In genomic region chr1:107976431-107977215, GRCh38 we compare ENCODE assay signal across 23 cellular contexts. TPM values are rescaled to one million over a fixed set of nuclear protein-coding genes. Genes with fewer than 3 reads are reported as not detected.
A peak's percentile ranks its signal among the peaks of the same experiment; 100 is the strongest.
DNase-seq lines count a peak whose midpoint lies in the region; ATAC-seq lines count a peak whose summit lies in the region.
"Had no signal": no experiment of that assay in that cellular context is flagged by ENCODE, and none has a peak within 500 bp of the region (broad histone marks: within the 10 kb centered on the region; RNA-seq: fewer than 3 reads in every experiment).

No MANE protein-coding gene starts in this region.

- peak; percentile 71 for ATAC-seq in activated CD4-positive, alpha-beta T cell treated with anti-CD3 and anti-CD28 coated beads for 36 hours
- no peak for ATAC-seq in GM19397 (IDR thresholded peaks at IDR 0.05; ENCODE audit: unreplicated experiment)
- ATAC-seq in activated CD8-positive, alpha-beta memory T cell treated with anti-CD3 and anti-CD28 coated beads, Interleukin-2, amount 10 ng/mL, durations not matched to agents 7 days and 5 days, result no peak
- ATAC-seq: A549, heart left ventricle, psoas muscle had no signal

- POLR2A ChIA-PET in activated CD4-positive, alpha-beta T cell treated with anti-CD3 and anti-CD28 coated beads for 36 hours (lab: Charles Lee), result no interaction called here

- H3K4me1 Mint-ChIP-seq in activated CD4-positive, alpha-beta T cell treated with anti-CD3 and anti-CD28 coated beads for 36 hours, result peaks cover 13% of the 10 kb centered on the region
- H3K4me1 Mint-ChIP-seq in activated CD8-positive, alpha-beta memory T cell treated with anti-CD3 and anti-CD28 coated beads, Interleukin-2, amount 10 ng/mL, durations not matched to agents 7 days and 5 days, result peaks cover 12% of the 10 kb centered on the region

- H3K27me3 Mint-ChIP-seq in activated CD4-positive, alpha-beta T cell treated with anti-CD3 and anti-CD28 coated beads for 36 hours, result peaks cover 3% of the 10 kb centered on the region
- peaks cover 15% of the 10 kb centered on the region for H3K27me3 Mint-ChIP-seq in activated CD8-positive, alpha-beta memory T cell treated with anti-CD3 and anti-CD28 coated beads, Interleukin-2, amount 10 ng/mL, durations not matched to agents 7 days and 5 days
- H3K27me3 Mint-ChIP-seq: activated B cell treated with CpG ODN at 0.5 μM for 24 hours had no signal

- H3K4me3 Mint-ChIP-seq in activated CD4-positive, alpha-beta T cell treated with anti-CD3 and anti-CD28 coated beads for 36 hours, result no peak overlapping the region
- no peak overlapping the region for H3K4me3 Mint-ChIP-seq in activated CD8-positive, alpha-beta memory T cell treated with anti-CD3 and anti-CD28 coated beads, Interleukin-2, amount 10 ng/mL, durations not matched to agents 7 days and 5 days
- H3K4me3 Mint-ChIP-seq: activated B cell treated with CpG ODN at 0.5 μM for 24 hours; activated T-cell treated with anti-CD3 and anti-CD28 coated beads, Interleukin-2, amount 50 U/mL, for 4 hours; nephron progenitor cell; T-helper 1 cell treated with Interleukin-12 subunit alpha and Interleukin-12 subunit beta and Interleukin-4 antibody, amounts not matched to agents 30 μg/mL and 1 μg/mL, for 36 hours had no signal

- H3K36me3 Mint-ChIP-seq in activated CD4-positive, alpha-beta T cell treated with anti-CD3 and anti-CD28 coated beads for 36 hours (ENCODE audit: low read depth), result no peaks in the 10 kb centered on the region
- no peaks in the 10 kb centered on the region for H3K36me3 Mint-ChIP-seq in activated CD8-positive, alpha-beta memory T cell treated with anti-CD3 and anti-CD28 coated beads, Interleukin-2, amount 10 ng/mL, durations not matched to agents 7 days and 5 days

- H3K27ac Mint-ChIP-seq in activated CD4-positive, alpha-beta T cell treated with anti-CD3 and anti-CD28 coated beads for 36 hours, result no peak overlapping the region
- H3K27ac Mint-ChIP-seq in activated CD8-positive, alpha-beta memory T cell treated with anti-CD3 and anti-CD28 coated beads, Interleukin-2, amount 10 ng/mL, durations not matched to agents 7 days and 5 days, result no peak overlapping the region
- H3K27ac Mint-ChIP-seq: activated B cell treated with CpG ODN at 0.5 μM for 24 hours; T-helper 1 cell treated with Interleukin-12 subunit alpha and Interleukin-12 subunit beta and Interleukin-4 antibody, amounts not matched to agents 30 μg/mL and 1 μg/mL, for 36 hours had no signal

- intact Hi-C loops in activated CD4-positive, alpha-beta T cell treated with anti-CD3 and anti-CD28 coated beads for 36 hours (cut with DNase I, micrococcal nuclease), result no loop called here

- CTCF ChIA-PET in activated CD4-positive, alpha-beta T cell treated with anti-CD3 and anti-CD28 coated beads for 36 hours (lab: Charles Lee), result interaction anchor here (1.4 to 1.6 kb wide), 2 partner anchors 42 to 194 kb away, joined by 5 read pairs; no protein-coding TSS in a partner anchor
- CTCF ChIA-PET in activated CD8-positive, alpha-beta memory T cell treated with anti-CD3 and anti-CD28 coated beads, Interleukin-2, amount 10 ng/mL, durations not matched to agents 7 days and 5 days (lab: Charles Lee), result interaction anchor here (1.8 to 3.1 kb wide), 3 partner anchors 12 to 194 kb away, joined by 4 to 13 read pairs (median 12); partner anchors contain the start of gene VAV3

- DNase-seq in activated CD4-positive, alpha-beta T cell treated with anti-CD3 and anti-CD28 coated beads for 36 hours, result peak; percentile 61
- DNase-seq in activated CD4-positive, alpha-beta T cell treated with anti-CD3 and anti-CD28 coated beads for 1 hour, result no peak
- DNase-seq in H4 (ENCODE audit: low spot score) (peak; percentile 84), astrocyte of the hippocampus (ENCODE audit: low read depth, low spot score) (peak; percentile 72), renal cortical epithelial cell (ENCODE audit: low read depth) (peak; percentile 58)
- DNase-seq in activated CD4-positive, CD25-positive, alpha-beta regulatory T cell (lab: John Stamatoyannopoulos, UW), result no peak
- no peak for DNase-seq in activated CD8-positive, alpha-beta memory T cell treated with anti-CD3 and anti-CD28 coated beads, Interleukin-2, amount 10 ng/mL, durations not matched to agents 7 days and 5 days
- DNase-seq: activated B cell treated with CpG ODN at 0.5 μM for 24 hours; activated T-cell treated with anti-CD3 and anti-CD28 coated beads, Interleukin-2, amount 50 U/mL, for 4 hours; effector CD8-positive, alpha-beta T cell; esophagus squamous epithelium; heart left ventricle; mammary epithelial cell; NCI-H1417 treated with DMSO at 0.1 percent for 48 hours; NCI-H345; nephron progenitor cell; psoas muscle; Right ventricle myocardium superior; substantia nigra; uterus had no signal

- no peaks in the 10 kb centered on the region for H3K9me3 Mint-ChIP-seq in activated CD4-positive, alpha-beta T cell treated with anti-CD3 and anti-CD28 coated beads for 36 hours (ENCODE audit: low read depth)
- H3K9me3 Mint-ChIP-seq in activated CD8-positive, alpha-beta memory T cell treated with anti-CD3 and anti-CD28 coated beads, Interleukin-2, amount 10 ng/mL, durations not matched to agents 7 days and 5 days (ENCODE audit: low read depth), result no peaks in the 10 kb centered on the region
- H3K9me3 Mint-ChIP-seq: activated B cell treated with CpG ODN at 0.5 μM for 24 hours; activated T-cell treated with anti-CD3 and anti-CD28 coated beads, Interleukin-2, amount 50 U/mL, for 4 hours; nephron progenitor cell; T-helper 1 cell treated with Interleukin-12 subunit alpha and Interleukin-12 subunit beta and Interleukin-4 antibody, amounts not matched to agents 30 μg/mL and 1 μg/mL, for 36 hours had no signal

RNA-seq across cellular contexts. Expression of gene VAV3, which starts 11.6 kb away (rescaled TPM):
- total RNA-seq in activated CD4-positive, alpha-beta T cell treated with anti-CD3 and anti-CD28 coated beads for 36 hours, result 1 to 10 TPM; 1.3 to 1.9 TPM
- total RNA-seq in H4 (2014; rRNA removed; shearing (Covaris generic)), result 23.7 and 40.5 TPM in 2 replicates
- 4.7 and 126 TPM in 2 replicates for total RNA-seq in renal cortical epithelial cell
- total RNA-seq in activated CD8-positive, alpha-beta memory T cell treated with anti-CD3 and anti-CD28 coated beads, Interleukin-2, amount 10 ng/mL, durations not matched to agents 7 days and 5 days, result 1 to 10 TPM; 3.1 to 4.5 TPM

Comparison
In these comparisons a context has a peak if more than half of its experiments do, and no peak if none do; other contexts are left out.
1. DNase-seq: peak in activated CD4-positive, alpha-beta T cell treated with anti-CD3 and anti-CD28 coated beads for 36 hours (single experiment), H4 (single experiment), astrocyte of the hippocampus (single experiment) and renal cortical epithelial cell (single experiment); none in activated CD4-positive, alpha-beta T cell treated with anti-CD3 and anti-CD28 coated beads for 1 hour (single experiment), activated CD4-positive, CD25-positive, alpha-beta regulatory T cell (0 of 4) and activated CD8-positive, alpha-beta memory T cell treated with anti-CD3 and anti-CD28 coated beads, Interleukin-2, amount 10 ng/mL, durations not matched to agents 7 days and 5 days (single experiment).